In the genomic region with DNA sequence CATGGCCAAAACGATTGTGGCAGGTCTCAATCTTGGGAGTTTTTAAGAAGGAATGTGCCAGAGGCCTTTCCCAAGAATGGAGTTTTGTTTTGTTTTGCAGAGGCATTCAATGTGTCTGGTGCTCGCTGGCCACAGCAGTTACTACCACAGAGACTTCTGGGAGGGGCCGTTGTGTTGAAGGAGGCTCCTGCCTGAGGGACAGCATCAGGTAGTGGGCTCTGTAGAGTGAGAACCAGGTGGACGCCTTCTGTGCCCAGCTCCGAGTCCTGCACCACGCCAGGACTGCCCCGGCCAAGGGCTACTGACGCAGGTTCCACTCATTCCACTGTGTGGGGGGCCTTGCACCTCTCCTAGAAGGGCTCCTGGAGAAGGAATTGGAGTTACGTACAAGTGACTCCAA, we compare ENCODE assay signal across 25 cellular contexts.
"Had no signal": no experiment of that assay in that cellular context is flagged by ENCODE, and none has a peak within 500 bp of the region (broad histone marks: within the 10 kb centered on the region; RNA-seq: fewer than 3 reads in every experiment).

No MANE protein-coding gene starts in this region.

- H3K27ac ChIP-seq: ovary, parathyroid adenoma, psoas muscle, right lobe of liver, sigmoid colon, suprapubic skin, testis, tibial artery, transverse colon, upper lobe of right lung, uterus had no signal

- H3K4me3 ChIP-seq: ovary, psoas muscle, right lobe of liver, sigmoid colon, suprapubic skin, testis, tibial artery, transverse colon, upper lobe of right lung, uterus had no signal

- H3K4me1 ChIP-seq: parathyroid adenoma, psoas muscle, right lobe of liver, sigmoid colon, suprapubic skin, testis, tibial artery, upper lobe of right lung, uterus had no signal

- ATAC-seq: naive thymus-derived CD4-positive, alpha-beta T cell; natural killer cell; psoas muscle; right cardiac atrium; right lobe of liver; stimulated activated memory B cell treated with anti-CD40 and anti-IgM and Interleukin-4, amounts not matched to agents 10 μg/mL and 1 μg/mL and 100 μg/mL, for 72 hours; stimulated activated naive CD8-positive, alpha-beta T cell treated with anti-CD3 and anti-CD28 coated beads, Interleukin-15, amount 100 ng/mL, for 72 hours; stimulated activated naive CD8-positive, alpha-beta T cell treated with anti-CD3 and anti-CD28 coated beads, Interleukin-15, Interleukin-2, amounts not matched to agents 100 U/mL and 50 U/mL, for 24 hours; upper lobe of right lung had no signal

- H3K27me3 ChIP-seq: ovary, right lobe of liver, sigmoid colon, suprapubic skin, testis, tibial artery, upper lobe of right lung, uterus had no signal

- H3K36me3 ChIP-seq: ovary, right lobe of liver, sigmoid colon, suprapubic skin, tibial artery, transverse colon, upper lobe of right lung, uterus had no signal

- H3K9me3 ChIP-seq: ovary, psoas muscle, right lobe of liver, sigmoid colon, suprapubic skin, testis, tibial artery, transverse colon, upper lobe of right lung, uterus had no signal

- DNase-seq: naive thymus-derived CD4-positive, alpha-beta T cell; natural killer cell; occipital lobe; ovary; psoas muscle; right cardiac atrium; right lobe of liver; sigmoid colon; small intestine; stimulated activated CD4-positive, alpha-beta T cell treated with anti-CD3 and anti-CD28 coated beads, Interleukin-15, amount 100 ng/mL, for 24 hours; stimulated activated CD4-positive, alpha-beta T cell treated with anti-CD3 and anti-CD28 coated beads, Interleukin-2, amount 100 ng/mL, for 24 hours; stimulated activated CD4-positive, alpha-beta T cell treated with anti-CD3 and anti-CD28 coated beads, Interleukin-2, amount 100 ng/mL, for 48 hours; stimulated activated CD4-positive, alpha-beta T cell treated with anti-CD3 and anti-CD28 coated beads, Interleukin-4, amount 100 ng/mL, for 24 hours; stimulated activated naive CD4-positive, alpha-beta T cell; stimulated activated naive CD8-positive, alpha-beta T cell treated with anti-CD3 and anti-CD28 coated beads, Interleukin-15, amount 100 ng/mL, for 72 hours; stimulated activated naive CD8-positive, alpha-beta T cell treated with anti-CD3 and anti-CD28 coated beads, Interleukin-15, Interleukin-2, amounts not matched to agents 100 U/mL and 50 U/mL, for 24 hours; substantia nigra; testis; tibial artery; transverse colon; upper lobe of right lung; uterus had no signal
